1 cellular context compared by ENCODE assay signal in the genomic region with DNA sequence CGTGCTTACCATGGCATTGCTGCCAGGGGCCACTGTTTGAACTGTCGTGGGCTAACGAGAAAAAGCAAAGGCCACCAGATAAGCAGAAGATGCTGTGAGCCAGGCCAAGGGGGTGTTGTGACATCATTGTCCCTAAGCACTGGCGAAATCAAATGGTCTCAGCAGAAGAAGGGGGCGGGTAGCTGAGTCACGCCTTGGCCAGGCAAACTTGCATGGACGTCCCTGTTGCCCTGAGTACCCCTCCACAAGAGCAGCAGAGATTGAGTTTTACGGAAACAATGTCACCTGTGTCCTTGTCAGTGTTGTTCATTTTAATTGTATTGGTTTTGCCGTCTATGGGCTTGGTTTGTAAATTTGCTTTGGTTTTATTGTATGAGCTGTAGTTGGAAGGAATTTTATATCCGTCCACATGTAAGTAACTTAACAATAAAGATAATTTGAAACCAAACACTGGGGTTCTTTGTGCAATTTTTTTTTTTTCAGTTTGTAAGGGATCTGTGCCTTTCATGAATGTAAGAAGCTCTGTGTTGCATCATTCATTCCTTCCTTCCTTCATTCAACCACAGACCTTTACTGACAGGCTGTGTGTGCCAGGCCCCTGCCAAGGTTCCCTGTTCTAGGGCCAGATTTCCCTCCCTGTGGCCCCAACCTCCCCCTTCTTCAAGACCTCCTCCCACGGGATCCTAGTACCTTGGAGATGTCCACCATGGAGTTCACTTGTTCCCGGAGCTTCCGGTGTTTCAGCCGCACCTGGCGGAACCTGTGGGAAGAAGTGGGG.
TF ChIP-seq lines count a peak whose summit lies in the region.

No MANE protein-coding gene starts in this region.

TF ChIP-seq in GM12878, 131 proteins besides CTCF, POLR2A, EP300 and RAD21:
- TF ChIP-seq, protein P1, sequence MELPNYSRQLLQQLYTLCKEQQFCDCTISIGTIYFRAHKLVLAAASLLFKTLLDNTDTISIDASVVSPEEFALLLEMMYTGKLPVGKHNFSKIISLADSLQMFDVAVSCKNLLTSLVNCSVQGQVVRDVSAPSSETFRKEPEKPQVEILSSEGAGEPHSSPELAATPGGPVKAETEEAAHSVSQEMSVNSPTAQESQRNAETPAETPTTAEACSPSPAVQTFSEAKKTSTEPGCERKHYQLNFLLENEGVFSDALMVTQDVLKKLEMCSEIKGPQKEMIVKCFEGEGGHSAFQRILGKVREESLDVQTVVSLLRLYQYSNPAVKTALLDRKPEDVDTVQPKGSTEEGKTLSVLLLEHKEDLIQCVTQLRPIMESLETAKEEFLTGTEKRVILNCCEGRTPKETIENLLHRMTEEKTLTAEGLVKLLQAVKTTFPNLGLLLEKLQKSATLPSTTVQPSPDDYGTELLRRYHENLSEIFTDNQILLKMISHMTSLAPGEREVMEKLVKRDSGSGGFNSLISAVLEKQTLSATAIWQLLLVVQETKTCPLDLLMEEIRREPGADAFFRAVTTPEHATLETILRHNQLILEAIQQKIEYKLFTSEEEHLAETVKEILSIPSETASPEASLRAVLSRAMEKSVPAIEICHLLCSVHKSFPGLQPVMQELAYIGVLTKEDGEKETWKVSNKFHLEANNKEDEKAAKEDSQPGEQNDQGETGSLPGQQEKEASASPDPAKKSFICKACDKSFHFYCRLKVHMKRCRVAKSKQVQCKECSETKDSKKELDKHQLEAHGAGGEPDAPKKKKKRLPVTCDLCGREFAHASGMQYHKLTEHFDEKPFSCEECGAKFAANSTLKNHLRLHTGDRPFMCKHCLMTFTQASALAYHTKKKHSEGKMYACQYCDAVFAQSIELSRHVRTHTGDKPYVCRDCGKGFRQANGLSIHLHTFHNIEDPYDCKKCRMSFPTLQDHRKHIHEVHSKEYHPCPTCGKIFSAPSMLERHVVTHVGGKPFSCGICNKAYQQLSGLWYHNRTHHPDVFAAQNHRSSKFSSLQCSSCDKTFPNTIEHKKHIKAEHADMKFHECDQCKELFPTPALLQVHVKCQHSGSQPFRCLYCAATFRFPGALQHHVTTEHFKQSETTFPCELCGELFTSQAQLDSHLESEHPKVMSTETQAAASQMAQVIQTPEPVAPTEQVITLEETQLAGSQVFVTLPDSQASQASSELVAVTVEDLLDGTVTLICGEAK (IDR thresholded peaks at IDR 0.05; ENCODE audit: borderline replicate concordance) = no peak
- no peak for TF ChIP-seq PML (IDR thresholded peaks at IDR 0.05; ENCODE audit: low read length)
- 0 out of 2 replicates have a peak, but pooled peaks have one; percentile 30 for TF ChIP-seq ZNF24 (IDR thresholded peaks at IDR 0.05)
